26 cellular contexts compared by ENCODE assay signal in the genomic region with DNA sequence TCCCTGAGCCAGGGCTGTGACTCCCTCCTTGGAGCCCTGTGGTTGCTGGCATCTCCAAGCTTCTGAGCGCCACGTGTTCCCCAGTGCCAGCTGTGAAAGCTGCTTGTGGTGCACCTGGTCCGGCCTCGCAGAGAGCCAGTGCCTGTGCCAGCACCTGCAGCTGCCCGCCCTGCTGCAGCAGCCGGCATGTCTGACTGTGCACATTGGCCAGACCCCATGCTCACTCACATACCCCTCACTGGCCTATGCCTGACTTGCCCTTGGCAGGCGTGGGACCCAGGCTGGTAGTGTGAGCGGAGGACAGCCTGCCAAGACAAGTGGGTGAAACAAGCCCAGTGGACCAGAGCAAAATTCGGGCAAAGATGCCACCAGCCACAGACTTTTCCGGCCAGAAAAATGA. TPM values are rescaled to one million over a fixed set of nuclear protein-coding genes. Genes with fewer than 3 reads are reported as not detected.
DNase-seq lines count a peak whose midpoint lies in the region; ATAC-seq and TF ChIP-seq lines count a peak whose summit lies in the region.
"Had no signal": no experiment of that assay in that cellular context is flagged by ENCODE, and none has a peak within 500 bp of the region (broad histone marks: within the 10 kb centered on the region; RNA-seq: fewer than 3 reads in every experiment).

No MANE protein-coding gene starts in this region.

- peak overlapping the region; percentile 9; the same call in 1 of the 2 replicates for H3K27ac ChIP-seq in RWPE1
- H3K27ac ChIP-seq in right cardiac atrium (ENCODE audit: low read length): no peak overlapping the region
- H3K27ac ChIP-seq: 22Rv1; ascending aorta; BLaER1 treated with 17β-estradiol and CSF1 and Interleukin-3, amounts not matched to agents 10 nM and 100 nM had no signal

- H3K4me3 ChIP-seq in right cardiac atrium (ENCODE audit: low read length): no peak overlapping the region
- H3K4me3 ChIP-seq: ascending aorta; BLaER1 treated with 17β-estradiol and CSF1 and Interleukin-3, amounts not matched to agents 10 nM and 100 nM had no signal

- H3K4me1 ChIP-seq in right cardiac atrium (ENCODE audit: control insufficient read depth, insufficient read depth, low read length): no peaks in the 10 kb centered on the region
- H3K4me1 ChIP-seq: ascending aorta had no signal

- DNase-seq in DMS 273 (lab: John Stamatoyannopoulos, UW; ENCODE audit: unreplicated experiment) (peak; percentile 32), DMS 273 treated with DMSO at 0.1 percent for 48 hours (lab: John Stamatoyannopoulos, UW) (no peak), RWPE1 (ENCODE audit: low spot score) (no peak), right cardiac atrium (peak in 1 of 3 donors; percentile 53), Calu3 (no peak)
- DNase-seq in stimulated activated naive B cell treated with anti-CD40 and anti-IgM and Interleukin-4, amounts not matched to agents 10 μg/mL and 1 μg/mL and 100 μg/mL, for 72 hours: no peak
- no peak for DNase-seq in activated T-cell treated with anti-CD3 and anti-CD28 coated beads, Interleukin-2, amount 50 U/mL, for 24 hours
- DNase-seq: activated CD4-positive, CD25-positive, alpha-beta regulatory T cell treated with anti-CD3 and anti-CD28 coated beads, Interleukin-2, amount 50 U/mL, for 72 hours; activated CD8-positive, alpha-beta memory T cell treated with anti-CD3 and anti-CD28 coated beads, Interleukin-2, amount 10 ng/mL, durations not matched to agents 7 days and 5 days; activated gamma-delta T cell; erythroblast; glutamatergic neuron; HFFc6; mammary epithelial cell; MM.1S; natural killer cell; NCI-H1930; NK-92 treated with Interleukin-12 subunit alpha and Interleukin-12 subunit beta, amount 100 ng/mL, for 24 hours; retina had no signal

- ATAC-seq in right cardiac atrium (peak; percentile 35 to 62), GM18861 (IDR thresholded peaks at IDR 0.05; ENCODE audit: unreplicated experiment) (no peak)
- no peak for ATAC-seq in stimulated activated naive B cell treated with anti-CD40 and anti-IgM and Interleukin-4, amounts not matched to agents 10 μg/mL and 1 μg/mL and 100 μg/mL, for 72 hours (replicated peaks)
- ATAC-seq: activated CD8-positive, alpha-beta memory T cell treated with anti-CD3 and anti-CD28 coated beads, Interleukin-2, amount 10 ng/mL, durations not matched to agents 7 days and 5 days; HepG2; natural killer cell had no signal

- CTCF ChIA-PET in RWPE1 (lab: Yijun Ruan, JAX): interaction anchor here (0.6 kb wide), 2 partner anchors 60 to 82 kb away, joined by 4 read pairs; no protein-coding TSS in a partner anchor
- CTCF ChIA-PET in Calu3 (lab: Charles Lee): no interaction called here

- POLR2A ChIA-PET in RWPE1 (lab: Yijun Ruan, JAX; ENCODE audit: low non-redundant PET): no interaction called here

- no peak for TF ChIP-seq CTCF in RWPE1 (conservative IDR thresholded peaks at IDR 0.05; ENCODE audit: low read depth)
- no peak for TF ChIP-seq CTCF in Calu3 (IDR thresholded peaks at IDR 0.05; ENCODE audit: unreplicated experiment)

- peak overlapping the region; percentile 75 for H3K27ac Mint-ChIP-seq in stimulated activated naive B cell treated with anti-CD40 and anti-IgM and Interleukin-4, amounts not matched to agents 10 μg/mL and 1 μg/mL and 100 μg/mL, for 72 hours
- H3K27ac Mint-ChIP-seq in activated T-cell treated with anti-CD3 and anti-CD28 coated beads, Interleukin-2, amount 50 U/mL, for 24 hours: no peak overlapping the region
- no peak overlapping the region for H3K27ac Mint-ChIP-seq in Calu3 (ENCODE audit: unreplicated experiment)
- H3K27ac Mint-ChIP-seq: activated CD8-positive, alpha-beta memory T cell treated with anti-CD3 and anti-CD28 coated beads, Interleukin-2, amount 10 ng/mL, durations not matched to agents 7 days and 5 days; dendritic cell treated with granulocyte-macrophage colony-stimulating factor and Interleukin-4, amounts not matched to agents 40 ng/mL and 50 ng/mL, for 4 days; HFFc6; natural killer cell; T-helper 2 cell treated with Interferon-gamma antibody and Interleukin-4, amounts not matched to agents 5 μg/mL and 100 μg/mL, for 36 hours had no signal

- no peaks in the 10 kb centered on the region for H3K9me3 ChIP-seq in right cardiac atrium (ENCODE audit: control insufficient read depth, low read length)
- H3K9me3 ChIP-seq: ascending aorta; BLaER1 treated with 17β-estradiol and CSF1 and Interleukin-3, amounts not matched to agents 10 nM and 100 nM had no signal

- no TSS peak for BruUV-seq in Calu3 (replicated peaks; lab: Mats Ljungman, UMichigan)

- H3K9me3 Mint-ChIP-seq in stimulated activated naive B cell treated with anti-CD40 and anti-IgM and Interleukin-4, amounts not matched to agents 10 μg/mL and 1 μg/mL and 100 μg/mL, for 72 hours: no peaks in the 10 kb centered on the region
- no peaks in the 10 kb centered on the region for H3K9me3 Mint-ChIP-seq in activated T-cell treated with anti-CD3 and anti-CD28 coated beads, Interleukin-2, amount 50 U/mL, for 24 hours
- no peaks in the 10 kb centered on the region for H3K9me3 Mint-ChIP-seq in Calu3 (ENCODE audit: low read depth, unreplicated experiment)
- H3K9me3 Mint-ChIP-seq: dendritic cell treated with granulocyte-macrophage colony-stimulating factor and Interleukin-4, amounts not matched to agents 40 ng/mL and 50 ng/mL, for 4 days; HFFc6; natural killer cell; T-helper 2 cell treated with Interferon-gamma antibody and Interleukin-4, amounts not matched to agents 5 μg/mL and 100 μg/mL, for 36 hours had no signal

- peaks cover 12 to 22% of the 10 kb centered on the region in 2 donors for H3K36me3 Mint-ChIP-seq in stimulated activated naive B cell treated with anti-CD40 and anti-IgM and Interleukin-4, amounts not matched to agents 10 μg/mL and 1 μg/mL and 100 μg/mL, for 72 hours
- peaks cover 35% of the 10 kb centered on the region for H3K36me3 Mint-ChIP-seq in activated T-cell treated with anti-CD3 and anti-CD28 coated beads, Interleukin-2, amount 50 U/mL, for 24 hours (ENCODE audit: low read depth)
- H3K36me3 Mint-ChIP-seq in Calu3 (ENCODE audit: insufficient read depth, unreplicated experiment): no peaks in the 10 kb centered on the region
- H3K36me3 Mint-ChIP-seq: natural killer cell had no signal

- WGBS in right cardiac atrium: 87% methylated on average over 10 of the region's 10 CpGs

- intact Hi-C loops in right cardiac atrium (cut with DNase I) (loop anchor here in 1 of 4 donors (10.0 kb wide), 1 partner anchor 67 kb away; no protein-coding TSS in a partner anchor), Calu3 (cut with micrococcal nuclease; ENCODE audit: unreplicated experiment) (no loop called here)

- H3K4me3 Mint-ChIP-seq in stimulated activated naive B cell treated with anti-CD40 and anti-IgM and Interleukin-4, amounts not matched to agents 10 μg/mL and 1 μg/mL and 100 μg/mL, for 72 hours: no peak overlapping the region
- no peak overlapping the region for H3K4me3 Mint-ChIP-seq in activated T-cell treated with anti-CD3 and anti-CD28 coated beads, Interleukin-2, amount 50 U/mL, for 24 hours
- no peak overlapping the region for H3K4me3 Mint-ChIP-seq in Calu3 (ENCODE audit: low read depth, unreplicated experiment)
- H3K4me3 Mint-ChIP-seq: activated CD8-positive, alpha-beta memory T cell treated with anti-CD3 and anti-CD28 coated beads, Interleukin-2, amount 10 ng/mL, durations not matched to agents 7 days and 5 days; dendritic cell treated with granulocyte-macrophage colony-stimulating factor and Interleukin-4, amounts not matched to agents 40 ng/mL and 50 ng/mL, for 4 days; HFFc6; natural killer cell; T-helper 2 cell treated with Interferon-gamma antibody and Interleukin-4, amounts not matched to agents 5 μg/mL and 100 μg/mL, for 36 hours had no signal

- peaks cover 0 to 6% of the 10 kb centered on the region in 2 donors for H3K4me1 Mint-ChIP-seq in stimulated activated naive B cell treated with anti-CD40 and anti-IgM and Interleukin-4, amounts not matched to agents 10 μg/mL and 1 μg/mL and 100 μg/mL, for 72 hours
- H3K4me1 Mint-ChIP-seq in activated T-cell treated with anti-CD3 and anti-CD28 coated beads, Interleukin-2, amount 50 U/mL, for 24 hours (ENCODE audit: low read depth): peaks cover 3% of the 10 kb centered on the region
- H3K4me1 Mint-ChIP-seq in Calu3 (ENCODE audit: low read depth, unreplicated experiment): no peaks in the 10 kb centered on the region

- H3K27me3 Mint-ChIP-seq in stimulated activated naive B cell treated with anti-CD40 and anti-IgM and Interleukin-4, amounts not matched to agents 10 μg/mL and 1 μg/mL and 100 μg/mL, for 72 hours: no peaks in the 10 kb centered on the region
- H3K27me3 Mint-ChIP-seq in activated T-cell treated with anti-CD3 and anti-CD28 coated beads, Interleukin-2, amount 50 U/mL, for 24 hours: no peaks in the 10 kb centered on the region
- H3K27me3 Mint-ChIP-seq in Calu3 (ENCODE audit: unreplicated experiment): no peaks in the 10 kb centered on the region
- H3K27me3 Mint-ChIP-seq: activated CD8-positive, alpha-beta memory T cell treated with anti-CD3 and anti-CD28 coated beads, Interleukin-2, amount 10 ng/mL, durations not matched to agents 7 days and 5 days; dendritic cell treated with granulocyte-macrophage colony-stimulating factor and Interleukin-4, amounts not matched to agents 40 ng/mL and 50 ng/mL, for 4 days had no signal

- H3K27me3 ChIP-seq in right cardiac atrium (ENCODE audit: control insufficient read depth, insufficient read depth): no peaks in the 10 kb centered on the region
- H3K27me3 ChIP-seq: ascending aorta; BLaER1 treated with 17β-estradiol and CSF1 and Interleukin-3, amounts not matched to agents 10 nM and 100 nM had no signal

RNA-seq across cellular contexts. Expression of a gene that starts 9.8 kb away (rescaled TPM):
- total RNA-seq in right cardiac atrium (10 to 100 TPM; 36.3 to 47.2 (median 37.4) TPM), Calu3 (2022) (37.5 and 44.5 TPM in 2 replicates)
- 53.1 TPM for polyA plus RNA-seq in right cardiac atrium
- total RNA-seq: ascending aorta had no signal

RNA-seq across cellular contexts. Expression of a gene that starts 36.6 kb away (rescaled TPM):
- total RNA-seq in right cardiac atrium (100 to 1,000 TPM in 3 of 4 donors, 10 to 100 TPM in 1; 98.9 to 140 (median 114) TPM), Calu3 (2022) (92.3 and 99.5 TPM in 2 replicates)
- 68.2 TPM for polyA plus RNA-seq in right cardiac atrium

Comparison
In these comparisons a context has a peak if more than half of its experiments do, and no peak if none do; other contexts are left out.
1. ATAC-seq: peak in right cardiac atrium (2 of 2); none in stimulated activated naive B cell treated with anti-CD40 and anti-IgM and Interleukin-4, amounts not matched to agents 10 μg/mL and 1 μg/mL and 100 μg/mL, for 72 hours (0 of 2) and GM18861 (single experiment).